Comparison of ENCODE assay signal across 30 cellular contexts in the genomic region with DNA sequence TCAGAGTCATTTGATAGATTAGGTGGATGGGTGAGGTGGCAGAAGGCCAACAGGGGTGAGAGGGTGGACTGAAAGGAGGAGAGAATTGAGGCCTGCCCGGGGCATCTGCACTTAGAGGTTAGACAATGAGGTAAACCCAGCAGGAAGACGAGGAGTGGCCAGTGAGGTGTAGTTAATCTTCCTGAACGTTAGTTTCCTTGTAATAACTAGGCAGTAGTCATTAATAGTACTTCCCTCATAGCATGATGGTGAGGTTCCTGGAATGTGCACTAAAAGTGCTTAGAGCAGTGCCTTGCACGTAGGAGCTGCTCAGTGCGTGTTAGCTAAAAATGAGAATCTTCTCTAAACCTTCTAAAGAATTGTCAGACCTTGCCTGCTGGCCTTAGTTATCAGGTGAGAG.
"Had no signal": no experiment of that assay in that cellular context is flagged by ENCODE, and none has a peak within 500 bp of the region (broad histone marks: within the 10 kb centered on the region; RNA-seq: fewer than 3 reads in every experiment).

No MANE protein-coding gene starts in this region.

- H3K4me2 ChIP-seq: KMS-11, SK-N-SH had no signal

- H3K4me3 Mint-ChIP-seq: activated CD4-positive, alpha-beta memory T cell treated with anti-CD3 and anti-CD28 coated beads for 36 hours; activated CD4-positive, alpha-beta T cell treated with anti-CD3 and anti-CD28 coated beads, Interleukin-2, amount 10 ng/mL, durations not matched to agents 7 days and 5 days; activated naive CD8-positive, alpha-beta T cell treated with anti-CD3 and anti-CD28 coated beads, Interleukin-2, amount 50 U/mL, for 24 hours; activated T-cell treated with anti-CD3 and anti-CD28 coated beads, Interleukin-2, amount 50 U/mL, for 4 hours had no signal

- H3K9me3 ChIP-seq: Peyer's patch, SJCRH30, SK-N-SH had no signal

- H3K27ac Mint-ChIP-seq: activated CD4-positive, alpha-beta memory T cell treated with anti-CD3 and anti-CD28 coated beads for 36 hours; activated CD4-positive, alpha-beta T cell treated with anti-CD3 and anti-CD28 coated beads, Interleukin-2, amount 10 ng/mL, durations not matched to agents 7 days and 5 days; activated naive CD4-positive, alpha-beta T cell treated with anti-CD3 and anti-CD28 coated beads, Interleukin-2, amount 50 U/mL, for 72 hours; activated naive CD8-positive, alpha-beta T cell treated with anti-CD3 and anti-CD28 coated beads, Interleukin-2, amount 50 U/mL, for 24 hours had no signal

- H3K4me3 ChIP-seq: cardiac muscle cell, Peyer's patch, SJCRH30 had no signal

- H3K4me1 ChIP-seq: Peyer's patch had no signal

- H3K9ac ChIP-seq: KMS-11, SK-N-SH had no signal

- H3K36me3 Mint-ChIP-seq: activated CD4-positive, alpha-beta memory T cell treated with anti-CD3 and anti-CD28 coated beads for 36 hours; activated naive CD4-positive, alpha-beta T cell treated with anti-CD3 and anti-CD28 coated beads, Interleukin-2, amount 50 U/mL, for 72 hours had no signal

- H3K27ac ChIP-seq: brain microvascular endothelial cell, cardiac muscle cell, KMS-11, Peyer's patch, RWPE1, SJCRH30, VCaP had no signal

- H3K27me3 ChIP-seq: brain microvascular endothelial cell, cardiac muscle cell, Peyer's patch, SJCRH30 had no signal

- DNase-seq: activated CD4-positive, alpha-beta memory T cell treated with anti-CD3 and anti-CD28 coated beads for 36 hours; activated CD4-positive, alpha-beta T cell treated with anti-CD3 and anti-CD28 coated beads, Interleukin-2, amount 10 ng/mL, durations not matched to agents 7 days and 5 days; activated CD4-positive, CD25-positive, alpha-beta regulatory T cell; activated CD8-positive, alpha-beta memory T cell treated with anti-CD3 and anti-CD28 coated beads for 24 hours; activated effector memory CD4-positive, alpha-beta T cell treated with anti-CD3 and anti-CD28 coated beads, Interleukin-2, amount 50 U/mL, for 16 hours; activated naive CD4-positive, alpha-beta T cell treated with Interleukin-2 at 50 U/mL for 16 hours; activated naive CD8-positive, alpha-beta T cell treated with anti-CD3 and anti-CD28 coated beads, Interleukin-2, amount 50 U/mL, for 24 hours; activated T-cell treated with anti-CD3 and anti-CD28 coated beads, Interleukin-2, amount 50 U/mL, for 4 hours; amygdala; brain microvascular endothelial cell; NCI-H1092; NCI-H1436; NCI-H187 treated with DMSO at 0.1 percent for 48 hours; NCI-H2107; NCI-H2227 treated with DMSO at 0.1 percent for 48 hours; NCI-H446 treated with DMSO at 0.1 percent for 48 hours; NCI-H524 treated with DMSO at 0.1 percent for 48 hours; NCI-H774; NK-92 treated with Interleukin-12 subunit alpha and Interleukin-12 subunit beta, amount 100 ng/mL, for 24 hours; OCI-M1; Peyer's patch; Right ventricle myocardium superior; SJCRH30; SK-N-SH; T-helper 1 cell had no signal

- H3K9me3 Mint-ChIP-seq: activated CD4-positive, alpha-beta memory T cell treated with anti-CD3 and anti-CD28 coated beads for 36 hours; activated CD4-positive, alpha-beta T cell treated with anti-CD3 and anti-CD28 coated beads, Interleukin-2, amount 10 ng/mL, durations not matched to agents 7 days and 5 days; activated naive CD4-positive, alpha-beta T cell treated with anti-CD3 and anti-CD28 coated beads, Interleukin-2, amount 50 U/mL, for 72 hours; activated naive CD8-positive, alpha-beta T cell treated with anti-CD3 and anti-CD28 coated beads, Interleukin-2, amount 50 U/mL, for 24 hours; activated T-cell treated with anti-CD3 and anti-CD28 coated beads, Interleukin-2, amount 50 U/mL, for 4 hours had no signal

- H3K36me3 ChIP-seq: brain microvascular endothelial cell, cardiac muscle cell, Peyer's patch, SJCRH30 had no signal
